Comparison of ENCODE assay signal across 8 cellular contexts in the genomic region with DNA sequence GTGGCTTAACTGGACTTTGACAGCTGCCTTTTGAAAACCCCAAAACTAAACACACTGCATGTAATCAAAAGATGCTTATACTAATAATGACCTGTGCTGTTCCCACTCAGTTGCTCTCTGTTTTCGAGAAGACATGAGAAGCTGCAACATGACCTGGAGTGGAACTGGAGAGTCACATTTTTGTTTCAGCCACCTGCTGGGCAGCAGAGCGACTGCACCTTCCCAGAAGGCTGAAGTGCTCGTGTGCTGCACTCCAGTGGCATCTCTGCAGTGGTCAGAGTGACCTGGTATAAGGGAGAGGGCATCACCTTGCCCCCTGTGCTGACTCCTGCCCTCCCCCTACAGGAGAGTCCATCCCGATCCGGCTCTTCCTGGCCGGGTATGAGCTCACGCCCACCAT. TPM values are rescaled to one million over a fixed set of nuclear protein-coding genes. Genes with fewer than 3 reads are reported as not detected.
DNase-seq lines count a peak whose midpoint lies in the region; ATAC-seq and TF ChIP-seq lines count a peak whose summit lies in the region.

No MANE protein-coding gene starts in this region.

- H3K36me3 Mint-ChIP-seq in nephron progenitor cell (ENCODE audit: low read depth) = peaks cover 26% of the 10 kb centered on the region

- H3K79me2 ChIP-seq in MM.1S (ENCODE audit: low read length) = no peaks in the 10 kb centered on the region

- H3K27me3 Mint-ChIP-seq in nephron progenitor cell (ENCODE audit: low read depth, poor library complexity) = no peaks in the 10 kb centered on the region

- no peaks in the 10 kb centered on the region for H3K27me3 ChIP-seq in MM.1S (replicated peaks; ENCODE audit: insufficient read depth, low read length)

- H3K4me1 Mint-ChIP-seq in nephron progenitor cell = no peaks in the 10 kb centered on the region

- peak; percentile 78 for ATAC-seq in GM21737 (IDR thresholded peaks at IDR 0.05; ENCODE audit: unreplicated experiment)

- H4K20me1 ChIP-seq in MM.1S (ENCODE audit: insufficient read depth, low read length) = no peaks in the 10 kb centered on the region

- H3K4me3 ChIP-seq in MM.1S (ENCODE audit: low read length) = no peak overlapping the region
- H3K4me3 ChIP-seq in coronary artery = no peak overlapping the region

- H3K4me2 ChIP-seq in MM.1S (ENCODE audit: low read depth, low read length) = no peak overlapping the region

- H3K4me3 Mint-ChIP-seq in nephron progenitor cell = no peak overlapping the region

- H3K27ac ChIP-seq in MM.1S (ENCODE audit: low read length) (no peak overlapping the region), coronary artery (no peak overlapping the region)

- TF ChIP-seq CTCF in MM.1S (IDR thresholded peaks at IDR 0.05; ENCODE audit: low read length) (peak; percentile 49), nephron progenitor cell (IDR thresholded peaks at IDR 0.05) (peak; percentile 44), coronary artery (IDR thresholded peaks at IDR 0.05) (no peak)

- no peaks in the 10 kb centered on the region for H3K9me3 ChIP-seq in MM.1S (replicated peaks; ENCODE audit: insufficient read depth, low read length)

- H3K36me3 ChIP-seq in MM.1S (replicated peaks; ENCODE audit: insufficient read depth, low read length) = no peaks in the 10 kb centered on the region; the same call in 1 of the 2 replicates

- no peak overlapping the region for H3K9ac ChIP-seq in MM.1S (ENCODE audit: low read length)

- H3F3A ChIP-seq in MM.1S (ENCODE audit: insufficient read depth, low read length) = peaks cover 18% of the 10 kb centered on the region; the same call in 1 of the 2 replicates

- H3K27ac Mint-ChIP-seq in nephron progenitor cell = no peak overlapping the region

- H3K9me3 Mint-ChIP-seq in nephron progenitor cell = no peaks in the 10 kb centered on the region

- H3K9me2 ChIP-seq in MM.1S (replicated peaks; ENCODE audit: insufficient read depth, low read length) = no peaks in the 10 kb centered on the region

- peaks cover 17% of the 10 kb centered on the region for H3K4me1 ChIP-seq in MM.1S (ENCODE audit: low read length)

- DNase-seq in NCI-H2196 (lab: John Stamatoyannopoulos, UW; ENCODE audit: unreplicated experiment) = peak; percentile 35
- DNase-seq in NCI-H2196 treated with DMSO at 0.1 percent for 48 hours (lab: John Stamatoyannopoulos, UW; ENCODE audit: unreplicated experiment) = no peak
- peak; percentile 49 for DNase-seq in MM.1S
- DNase-seq in dermis blood vessel endothelial cell = peak; percentile 68
- peak; percentile 16 for DNase-seq in nephron progenitor cell
- no peak for DNase-seq in coronary artery (ENCODE audit: low spot score)
- DNase-seq in NCI-H1436 treated with DMSO at 0.1 percent for 48 hours (lab: John Stamatoyannopoulos, UW) = no peak

- no peak overlapping the region for H2AFZ ChIP-seq in MM.1S (ENCODE audit: low read length)

RNA-seq across cellular contexts. Expression of a gene that starts 8.6 kb away (rescaled TPM):
- 58.7 and 76.3 TPM in 2 replicates for total RNA-seq in dermis blood vessel endothelial cell

RNA-seq across cellular contexts. Expression of a gene that starts 8.8 kb away (rescaled TPM):
- 24.5 and 27.2 TPM in 2 replicates for total RNA-seq in dermis blood vessel endothelial cell

RNA-seq across cellular contexts. Expression of a gene that starts 20.1 kb away (rescaled TPM):
- 40.7 and 42.0 TPM in 2 replicates for total RNA-seq in dermis blood vessel endothelial cell

RNA-seq across cellular contexts. Expression of a gene that starts 20.8 kb away (rescaled TPM):
- total RNA-seq in dermis blood vessel endothelial cell = 20.6 and 38.5 TPM in 2 replicates

RNA-seq across cellular contexts. Expression of a gene that starts 31.6 kb away (rescaled TPM):
- not detected in 2 replicates for total RNA-seq in dermis blood vessel endothelial cell

Comparison
In these comparisons a context has a peak if more than half of its experiments do, and no peak if none do; other contexts are left out.
1. DNase-seq: peak in NCI-H2196 (single experiment), MM.1S (single experiment), dermis blood vessel endothelial cell (single experiment) and nephron progenitor cell (single experiment); none in NCI-H2196 treated with DMSO at 0.1 percent for 48 hours (single experiment), coronary artery (single experiment) and NCI-H1436 treated with DMSO at 0.1 percent for 48 hours (single experiment).